In genomic region chr17:41692722-41693521, GRCh38 we compare ENCODE assay signal across 13 cellular contexts. TPM values are rescaled to one million over a fixed set of nuclear protein-coding genes. Genes with fewer than 3 reads are reported as not detected.
DNase-seq lines count a peak whose midpoint lies in the region; ATAC-seq and TF ChIP-seq lines count a peak whose summit lies in the region.
"Had no signal": no experiment of that assay in that cellular context is flagged by ENCODE, and none has a peak within 500 bp of the region (broad histone marks: within the 10 kb centered on the region; RNA-seq: fewer than 3 reads in every experiment).

No MANE protein-coding gene starts in this region.

- H3K27me3 Mint-ChIP-seq in stimulated activated naive CD8-positive, alpha-beta T cell treated with anti-CD3 and anti-CD28 coated beads, Interleukin-15, Interleukin-2, amounts not matched to agents 100 ng/mL and 50 ng/mL, for 24 hours: no peaks in the 10 kb centered on the region
- H3K27me3 Mint-ChIP-seq in activated CD8-positive, alpha-beta T cell treated with anti-CD3 and anti-CD28 coated beads, Interleukin-2, amount 10 ng/mL, durations not matched to agents 7 days and 5 days (ENCODE audit: low read depth): no peaks in the 10 kb centered on the region

- peaks cover 54% of the 10 kb centered on the region for H3K36me3 Mint-ChIP-seq in stimulated activated naive CD8-positive, alpha-beta T cell treated with anti-CD3 and anti-CD28 coated beads, Interleukin-15, Interleukin-2, amounts not matched to agents 100 ng/mL and 50 ng/mL, for 24 hours (ENCODE audit: low read depth)
- H3K36me3 Mint-ChIP-seq in activated CD8-positive, alpha-beta T cell treated with anti-CD3 and anti-CD28 coated beads, Interleukin-2, amount 10 ng/mL, durations not matched to agents 7 days and 5 days (ENCODE audit: low read depth): peaks cover 63% of the 10 kb centered on the region

- no peak overlapping the region for H3K4me3 Mint-ChIP-seq in stimulated activated naive CD8-positive, alpha-beta T cell treated with anti-CD3 and anti-CD28 coated beads, Interleukin-15, Interleukin-2, amounts not matched to agents 100 ng/mL and 50 ng/mL, for 24 hours
- H3K4me3 Mint-ChIP-seq in activated CD8-positive, alpha-beta T cell treated with anti-CD3 and anti-CD28 coated beads, Interleukin-2, amount 10 ng/mL, durations not matched to agents 7 days and 5 days: peak overlapping the region; percentile 22

- H3K9me3 Mint-ChIP-seq in stimulated activated naive CD8-positive, alpha-beta T cell treated with anti-CD3 and anti-CD28 coated beads, Interleukin-15, Interleukin-2, amounts not matched to agents 100 ng/mL and 50 ng/mL, for 24 hours: no peaks in the 10 kb centered on the region
- no peaks in the 10 kb centered on the region for H3K9me3 Mint-ChIP-seq in activated CD8-positive, alpha-beta T cell treated with anti-CD3 and anti-CD28 coated beads, Interleukin-2, amount 10 ng/mL, durations not matched to agents 7 days and 5 days (ENCODE audit: insufficient read depth)

- no peak for ATAC-seq in stimulated activated naive CD8-positive, alpha-beta T cell treated with anti-CD3 and anti-CD28 coated beads, Interleukin-15, Interleukin-2, amounts not matched to agents 100 U/mL and 50 U/mL, for 24 hours
- no peak for ATAC-seq in activated CD8-positive, alpha-beta T cell treated with anti-CD3 and anti-CD28 coated beads, Interleukin-2, amount 10 ng/mL, durations not matched to agents 7 days and 5 days

- no peak for DNase-seq in stimulated activated naive CD8-positive, alpha-beta T cell treated with anti-CD3 and anti-CD28 coated beads, Interleukin-15, Interleukin-2, amounts not matched to agents 100 U/mL and 50 U/mL, for 24 hours
- no peak for DNase-seq in activated CD8-positive, alpha-beta T cell treated with anti-CD3 and anti-CD28 coated beads, Interleukin-2, amount 10 ng/mL, durations not matched to agents 7 days and 5 days
- DNase-seq in fibroblast of pulmonary artery (ENCODE audit: low read depth): peak; percentile 42
- DNase-seq in medulla oblongata (ENCODE audit: extremely low spot score): no peak
- DNase-seq in activated effector memory CD4-positive, alpha-beta T cell treated with anti-CD3 and anti-CD28 coated beads, Interleukin-2, amount 50 U/mL, for 16 hours: no peak
- DNase-seq in stimulated activated CD4-positive, alpha-beta T cell treated with anti-CD3 and anti-CD28 coated beads, Interleukin-4, amount 100 ng/mL, for 1 hour: no peak
- DNase-seq in GM20000 (ENCODE audit: low spot score): no peak
- DNase-seq: NCI-H2107 had no signal

- H3K27ac Mint-ChIP-seq in stimulated activated naive CD8-positive, alpha-beta T cell treated with anti-CD3 and anti-CD28 coated beads, Interleukin-15, Interleukin-2, amounts not matched to agents 100 ng/mL and 50 ng/mL, for 24 hours: peak overlapping the region; percentile 29
- H3K27ac Mint-ChIP-seq in activated CD8-positive, alpha-beta T cell treated with anti-CD3 and anti-CD28 coated beads, Interleukin-2, amount 10 ng/mL, durations not matched to agents 7 days and 5 days: peak overlapping the region; percentile 39

- H3K4me3 ChIP-seq in fibroblast of pulmonary artery (replicated peaks; ENCODE audit: low read depth, low read length): no peak overlapping the region
- H3K4me3 ChIP-seq: BLaER1 had no signal

- no peak for TF ChIP-seq CTCF in fibroblast of pulmonary artery (IDR thresholded peaks at IDR 0.05; ENCODE audit: low read length, missing control alignments)
- no peak for TF ChIP-seq CTCF in GM20000 (IDR thresholded peaks at IDR 0.05; ENCODE audit: extremely low read depth, missing control alignments)

- peaks cover 36% of the 10 kb centered on the region for H3K4me1 Mint-ChIP-seq in stimulated activated naive CD8-positive, alpha-beta T cell treated with anti-CD3 and anti-CD28 coated beads, Interleukin-15, Interleukin-2, amounts not matched to agents 100 ng/mL and 50 ng/mL, for 24 hours (ENCODE audit: low read depth)
- H3K4me1 Mint-ChIP-seq in activated CD8-positive, alpha-beta T cell treated with anti-CD3 and anti-CD28 coated beads, Interleukin-2, amount 10 ng/mL, durations not matched to agents 7 days and 5 days (ENCODE audit: low read depth): peaks cover 41% of the 10 kb centered on the region

- CTCF ChIA-PET in activated CD8-positive, alpha-beta T cell treated with anti-CD3 and anti-CD28 coated beads, Interleukin-2, amount 10 ng/mL, durations not matched to agents 7 days and 5 days (lab: Charles Lee): interaction anchor here (3.3 to 13.3 kb wide), 3 partner anchors 13 to 27 kb away, joined by 45 to 266 read pairs (median 147); no protein-coding TSS in a partner anchor

- POLR2A ChIA-PET in activated CD8-positive, alpha-beta T cell treated with anti-CD3 and anti-CD28 coated beads, Interleukin-2, amount 10 ng/mL, durations not matched to agents 7 days and 5 days (lab: Charles Lee): interaction anchor here (0.6 to 5.5 kb wide), 9 partner anchors 9 to 419 kb away, joined by 3 to 303 read pairs (median 3); partner anchors contain the start of genes DHX58 and KLHL11

RNA-seq across cellular contexts. Expression of gene EIF1, which starts 4.2 kb away (rescaled TPM):
- total RNA-seq in activated CD8-positive, alpha-beta T cell treated with anti-CD3 and anti-CD28 coated beads, Interleukin-2, amount 10 ng/mL, durations not matched to agents 7 days and 5 days: 100 to 1,000 TPM; 661 to 670 TPM

RNA-seq across cellular contexts. Expression of gene GAST, which starts 19.2 kb away (rescaled TPM):
- not detected for total RNA-seq in activated CD8-positive, alpha-beta T cell treated with anti-CD3 and anti-CD28 coated beads, Interleukin-2, amount 10 ng/mL, durations not matched to agents 7 days and 5 days
- total RNA-seq: epithelial cell of proximal tubule, kidney epithelial cell, pulmonary artery endothelial cell had no signal

RNA-seq across cellular contexts. Expression of gene HAP1, which starts 41.5 kb away (rescaled TPM):
- total RNA-seq in activated CD8-positive, alpha-beta T cell treated with anti-CD3 and anti-CD28 coated beads, Interleukin-2, amount 10 ng/mL, durations not matched to agents 7 days and 5 days: under 1 TPM; 0.08 to 0.11 TPM
